Comparison of ENCODE assay signal across 33 cellular contexts in genomic region chr7:139804571-139804970, GRCh38. TPM values are rescaled to one million over a fixed set of nuclear protein-coding genes. Genes with fewer than 3 reads are reported as not detected.
DNase-seq lines count a peak whose midpoint lies in the region; ATAC-seq, FAIRE-seq and TF ChIP-seq lines count a peak whose summit lies in the region.
"Had no signal": no experiment of that assay in that cellular context is flagged by ENCODE, and none has a peak within 500 bp of the region (broad histone marks: within the 10 kb centered on the region; RNA-seq: fewer than 3 reads in every experiment).

No MANE protein-coding gene starts in this region.

- H3K79me2 ChIP-seq in K562 (ENCODE audit: control insufficient read depth, insufficient read depth, low read length) = no peaks in the 10 kb centered on the region

- H3K9me1 ChIP-seq in K562 (ENCODE audit: control insufficient read depth, insufficient read depth, low read length) = no peaks in the 10 kb centered on the region

- H3K4me1 ChIP-seq in K562 (replicated peaks in 1 of 2; ENCODE audit: control insufficient read depth in 2 of 2, insufficient read depth in 2 of 2, low read length in 2 of 2) (no peaks in the 10 kb centered on the region), endodermal cell (ENCODE audit: control insufficient read depth, insufficient read depth, low read length) (no peaks in the 10 kb centered on the region)
- H3K4me1 ChIP-seq: A549, BE2C, BLaER1, Caco-2 had no signal

- FAIRE-seq in K562 (lab: Jason Lieb, UNC) = no peak
- FAIRE-seq: A204.1, A549, D721Med had no signal

- WGBS in K562 (ENCODE audit: insufficient coverage, low coverage, missing lambda C conversion rate) = 14% methylated on average over 1 of the region's 1 CpG
- 93% methylated on average over 1 of the region's 1 CpG; no CpG with 5 or more reads in 1 of the 2 experiments for WGBS in endodermal cell (ENCODE audit: insufficient coverage in 1 of 2, insufficient read length in 1 of 2), 2 experiments

- CTCF ChIA-PET in K562 (lab: Yijun Ruan, JAX; ENCODE audit: low intra/inter-chr PET ratio) = no interaction called here

- H3K9me3 ChIP-seq in K562 (replicated peaks; ENCODE audit: control insufficient read depth, insufficient read depth, low read depth, low read length) = no peaks in the 10 kb centered on the region
- H3K9me3 ChIP-seq in endodermal cell (ENCODE audit: control insufficient read depth, low read length) = peaks cover 42% of the 10 kb centered on the region
- H3K9me3 ChIP-seq: BE2C had no signal

- no peak overlapping the region for H2AFZ ChIP-seq in K562 (ENCODE audit: low read depth, low read length)

- H3K9ac ChIP-seq in K562 (ENCODE audit: insufficient read depth in 1 of 2, low read depth in 2 of 2, low read length in 2 of 2) (no peak overlapping the region), endodermal cell (ENCODE audit: extremely low read depth, low read length, poor library complexity, severe bottlenecking) (no peak overlapping the region)
- H3K9ac ChIP-seq: BLaER1; BLaER1 treated with 17β-estradiol and CSF1 and Interleukin-3, amounts not matched to agents 10 nM and 100 nM had no signal

- no peak for TF ChIP-seq POLR2A in K562 (conservative IDR thresholded peaks at IDR 0.05)

- no peaks in the 10 kb centered on the region for H3K4me1 Mint-ChIP-seq in endodermal cell
- H3K4me1 Mint-ChIP-seq: CD4-positive, CD25-positive, alpha-beta regulatory T cell; CD8-positive, alpha-beta memory T cell had no signal

- H3K27ac Mint-ChIP-seq in endodermal cell = no peak overlapping the region
- H3K27ac Mint-ChIP-seq: B cell; CD4-positive, alpha-beta memory T cell; CD4-positive, alpha-beta T cell; CD4-positive, CD25-positive, alpha-beta regulatory T cell; CD8-positive, alpha-beta memory T cell; CD8-positive, alpha-beta T cell had no signal

- in situ Hi-C loops in K562 (cut with MboI) = no loop called here
- in situ Hi-C loops in brain microvascular endothelial cell (cut with HindIII; ENCODE audit: low pct_ligation_motif_present, low sequenced_read_pairs) = no loop called here

- H3K36me3 ChIP-seq in K562 (ENCODE audit: control insufficient read depth, insufficient read depth, low read length) (no peaks in the 10 kb centered on the region), endodermal cell (ENCODE audit: control insufficient read depth, insufficient read depth, low read length) (no peaks in the 10 kb centered on the region), brain microvascular endothelial cell (replicated peaks) (no peaks in the 10 kb centered on the region)
- H3K36me3 ChIP-seq: BE2C had no signal

- no peaks in the 10 kb centered on the region for H4K20me1 ChIP-seq in K562 (replicated peaks; ENCODE audit: control insufficient read depth, insufficient read depth, low read length)
- H4K20me1 ChIP-seq: BLaER1; BLaER1 treated with 17β-estradiol and CSF1 and Interleukin-3, amounts not matched to agents 10 nM and 100 nM had no signal

- TF ChIP-seq EP300 in K562 (IDR thresholded peaks at IDR 0.05; ENCODE audit: low read length) = no peak

- no peak for TF ChIP-seq RAD21 in K562 (CRISPR knock-in tag; conservative IDR thresholded peaks at IDR 0.05 in 1 of 2, IDR thresholded peaks at IDR 0.05 in 1 of 2)

- peaks cover 44% of the 10 kb centered on the region for H3K9me3 Mint-ChIP-seq in endodermal cell

- H3K4me2 ChIP-seq in K562 (ENCODE audit: insufficient read depth, low read length) = no peak overlapping the region
- H3K4me2 ChIP-seq: A549; BLaER1; BLaER1 treated with 17β-estradiol and CSF1 and Interleukin-3, amounts not matched to agents 10 nM and 100 nM had no signal

- H3K27ac ChIP-seq in K562 (ENCODE audit: extremely low read depth, low read depth, low read length) (no peak overlapping the region), endodermal cell (ENCODE audit: low read depth, low read length) (no peak overlapping the region), brain microvascular endothelial cell (no peak overlapping the region)
- H3K27ac ChIP-seq: 22Rv1; A549; BLaER1; BLaER1 treated with 17β-estradiol and CSF1 and Interleukin-3, amounts not matched to agents 10 nM and 100 nM; C4-2B had no signal

- no peak for DNase-seq in K562 (ENCODE audit: extremely low read depth in 1 of 4, low spot score in 3 of 4)
- DNase-seq in endodermal cell = no peak
- DNase-seq in brain microvascular endothelial cell = no peak
- DNase-seq in activated CD4-positive, CD25-positive, alpha-beta regulatory T cell treated with anti-CD3 and anti-CD28 coated beads, Interleukin-2, amount 50 U/mL, for 72 hours = no peak
- DNase-seq: 8988T; ACHN; AML-193; BE2C; C1 segment of cervical spinal cord; Caco-2; Calu3; CD4-positive, alpha-beta memory T cell; CD4-positive, alpha-beta T cell; CD4-positive, CD25-positive, alpha-beta regulatory T cell; CD8-positive, alpha-beta memory T cell; CD8-positive, alpha-beta T cell; COR-L47; DMS 273 treated with DMSO at 0.1 percent for 48 hours; DMS153; DMS53; DMS79; DMS79 treated with DMSO at 0.1 percent for 48 hours; DND-41; EL had no signal

- H3K4me3 Mint-ChIP-seq in endodermal cell = no peak overlapping the region
- H3K4me3 Mint-ChIP-seq: B cell; CD14-positive monocyte; CD4-positive, alpha-beta memory T cell; CD4-positive, alpha-beta T cell; CD4-positive, CD25-positive, alpha-beta regulatory T cell; CD8-positive, alpha-beta memory T cell; CD8-positive, alpha-beta T cell had no signal

- H3K36me3 Mint-ChIP-seq in endodermal cell (ENCODE audit: low read depth) = peaks cover 29% of the 10 kb centered on the region
- H3K36me3 Mint-ChIP-seq: CD4-positive, CD25-positive, alpha-beta regulatory T cell; CD8-positive, alpha-beta T cell had no signal

- peaks cover 3% of the 10 kb centered on the region for H3K27me3 Mint-ChIP-seq in endodermal cell (ENCODE audit: insufficient read depth)
- H3K27me3 Mint-ChIP-seq: CD4-positive, alpha-beta T cell had no signal

- no TSS peak for BruUV-seq in K562 (replicated peaks; lab: Mats Ljungman, UMichigan)

- intact Hi-C loops in K562 (cut with micrococcal nuclease) = no loop called here

- no peak for ATAC-seq in K562
- ATAC-seq: A549; CD8-positive, alpha-beta T cell had no signal

- POLR2A ChIA-PET in K562 (lab: Yijun Ruan, JAX) = interaction anchor here (0.6 kb wide), 3 partner anchors 39 to 145 kb away, joined by 3 read pairs; no protein-coding TSS in a partner anchor

- TF ChIP-seq CTCF in K562 (IDR thresholded peaks at IDR 0.05 in 2 of 3, conservative IDR thresholded peaks at IDR 0.05 in 1 of 3; ENCODE audit: insufficient read depth in 2 of 3, low read depth in 1 of 3, low read length in 3 of 3) (no peak), endodermal cell (conservative IDR thresholded peaks at IDR 0.05) (no peak), brain microvascular endothelial cell (IDR thresholded peaks at IDR 0.05; ENCODE audit: low read depth, low read length, missing control alignments) (no peak)

- H3K27me3 ChIP-seq in K562 (ENCODE audit: control insufficient read depth in 2 of 2, insufficient read depth in 2 of 2, low read length in 2 of 2) (peaks cover 0 to 5% of the 10 kb centered on the region in 2 experiments; a peak in 2 of 5 replicates), endodermal cell (ENCODE audit: control insufficient read depth, insufficient read depth, low read length, poor library complexity, severe bottlenecking) (no peaks in the 10 kb centered on the region), brain microvascular endothelial cell (replicated peaks) (no peaks in the 10 kb centered on the region)
- H3K27me3 ChIP-seq: BE2C; BLaER1; BLaER1 treated with 17β-estradiol and CSF1 and Interleukin-3, amounts not matched to agents 10 nM and 100 nM had no signal

- H3K4me3 ChIP-seq in K562 = no peak overlapping the region
- H3K4me3 ChIP-seq in endodermal cell (ENCODE audit: low read length) = peak overlapping the region; percentile 45
- no peak overlapping the region for H3K4me3 ChIP-seq in brain microvascular endothelial cell (ENCODE audit: low read depth, low read length)
- H3K4me3 ChIP-seq: A549, BLaER1 had no signal

RNA-seq across cellular contexts. Expression of gene TBXAS1, which starts 24.5 kb away (rescaled TPM):
- total RNA-seq in K562 (2011; cell fraction: chromatin; rRNA removed; ENCODE audit: low replicate concordance) = 6.1 and 7.4 TPM in 2 replicates
- 3.2 and 6.0 TPM in 2 replicates for total RNA-seq in K562 (2011; cell fraction: nucleolus; rRNA removed)
- total RNA-seq in K562 (2011; cell fraction: nucleoplasm; rRNA removed) = 4.2 and 10.6 TPM in 2 replicates
- total RNA-seq in K562 (2014; rRNA removed) = 1.5 and 1.7 TPM in 2 replicates
- 1.3 and 2.5 TPM in 2 replicates for total RNA-seq in K562 (2014; rRNA removed; fragmentation: Illumina TruSeq; extraction: Trizol)
- total RNA-seq in K562 (2015; rRNA removed; fragmentation: Illumina TruSeq; extraction: Trizol) = 2.6 and 2.9 TPM in 2 replicates
- total RNA-seq in K562 (2021) = 1.9 and 2.7 TPM in 2 replicates
- 6.8 and 8.3 TPM in 2 replicates for polyA plus RNA-seq in K562 (2011; rRNA removed)
- polyA plus RNA-seq in K562 (2011; cell fraction: cytosol; rRNA removed) = 3.7 and 8.3 TPM in 2 replicates
- polyA plus RNA-seq in K562 (2011; cell fraction: nucleus; rRNA removed) = 10.0 and 17.3 TPM in 2 replicates
- 2.7 and 4.5 TPM in 2 replicates for polyA plus RNA-seq in K562 (2012)
- polyA plus RNA-seq in K562 (2014; fragmentation: Illumina TruSeq; extraction: Trizol) = 2.0 and 2.2 TPM in 2 replicates
- 1 to 10 TPM; 1.1 to 1.2 TPM for polyA plus RNA-seq in K562 (2014; fragmentation: Nextera tagmentation; extraction: Ambion mirVana)
- polyA plus RNA-seq in K562 (2014; rRNA removed) = 2.4 and 3.7 TPM in 2 replicates
- polyA minus RNA-seq in K562 (2011; rRNA and poly(A)+ RNA removed) = 3.8 and 6.3 TPM in 2 replicates
- polyA minus RNA-seq in K562 (2011; cell fraction: cytosol; rRNA and poly(A)+ RNA removed) = 1.6 and 3.1 TPM in 2 replicates
- polyA minus RNA-seq in K562 (2011; cell fraction: nucleus; rRNA and poly(A)+ RNA removed) = 4.4 and 4.6 TPM in 2 replicates
- total RNA-seq in endodermal cell = 10 to 100 TPM in 1 of 2 donors, 1 to 10 TPM in 1; 7.6 to 13.5 TPM
- 2.6 TPM for polyA plus RNA-seq in endodermal cell (2013, experiment 1 of 2)
- polyA plus RNA-seq in endodermal cell (2013, experiment 2 of 2) = 2.7 TPM

RNA-seq across cellular contexts. Expression of gene HIPK2, which starts 26.8 kb away (rescaled TPM):
- 51.9 and 59.2 TPM in 2 replicates for total RNA-seq in K562 (2011; cell fraction: chromatin; rRNA removed; ENCODE audit: low replicate concordance)
- total RNA-seq in K562 (2011; cell fraction: nucleolus; rRNA removed) = 15.1 and 17.3 TPM in 2 replicates
- 16.6 and 21.8 TPM in 2 replicates for total RNA-seq in K562 (2011; cell fraction: nucleoplasm; rRNA removed)
- 3.8 and 5.7 TPM in 2 replicates for total RNA-seq in K562 (2014; rRNA removed)
- total RNA-seq in K562 (2014; rRNA removed; fragmentation: Illumina TruSeq; extraction: Trizol) = 5.4 and 5.5 TPM in 2 replicates
- total RNA-seq in K562 (2015; rRNA removed; fragmentation: Illumina TruSeq; extraction: Trizol) = 3.9 and 4.4 TPM in 2 replicates
- 17.5 and 19.8 TPM in 2 replicates for total RNA-seq in K562 (2021)
- 8.8 and 10.0 TPM in 2 replicates for polyA plus RNA-seq in K562 (2011; rRNA removed)
- polyA plus RNA-seq in K562 (2011; cell fraction: cytosol; rRNA removed) = 6.5 and 10.7 TPM in 2 replicates
- 15.6 and 30.0 TPM in 2 replicates for polyA plus RNA-seq in K562 (2011; cell fraction: nucleus; rRNA removed)
- polyA plus RNA-seq in K562 (2012) = 4.7 and 7.4 TPM in 2 replicates
- 9.9 and 10.1 TPM in 2 replicates for polyA plus RNA-seq in K562 (2014; fragmentation: Illumina TruSeq; extraction: Trizol)
- polyA plus RNA-seq in K562 (2014; fragmentation: Nextera tagmentation; extraction: Ambion mirVana) = 1 to 10 TPM in 1 of 2 experiments, under 1 TPM in 1; 0.69 to 1.6 TPM
- polyA plus RNA-seq in K562 (2014; rRNA removed) = 5.1 and 5.5 TPM in 2 replicates
- polyA minus RNA-seq in K562 (2011; rRNA and poly(A)+ RNA removed) = 31.9 and 34.7 TPM in 2 replicates
- 25.2 and 25.9 TPM in 2 replicates for polyA minus RNA-seq in K562 (2011; cell fraction: cytosol; rRNA and poly(A)+ RNA removed)
- 17.0 and 17.8 TPM in 2 replicates for polyA minus RNA-seq in K562 (2011; cell fraction: nucleus; rRNA and poly(A)+ RNA removed)
- 100 to 1,000 TPM in 1 of 2 donors, 10 to 100 TPM in 1; 95.1 to 125 TPM for total RNA-seq in endodermal cell
- 32.0 TPM for polyA plus RNA-seq in endodermal cell (2013, experiment 1 of 2)
- 35.9 TPM for polyA plus RNA-seq in endodermal cell (2013, experiment 2 of 2)
